ENCODE assay signal across 18 cellular contexts in the genomic region with DNA sequence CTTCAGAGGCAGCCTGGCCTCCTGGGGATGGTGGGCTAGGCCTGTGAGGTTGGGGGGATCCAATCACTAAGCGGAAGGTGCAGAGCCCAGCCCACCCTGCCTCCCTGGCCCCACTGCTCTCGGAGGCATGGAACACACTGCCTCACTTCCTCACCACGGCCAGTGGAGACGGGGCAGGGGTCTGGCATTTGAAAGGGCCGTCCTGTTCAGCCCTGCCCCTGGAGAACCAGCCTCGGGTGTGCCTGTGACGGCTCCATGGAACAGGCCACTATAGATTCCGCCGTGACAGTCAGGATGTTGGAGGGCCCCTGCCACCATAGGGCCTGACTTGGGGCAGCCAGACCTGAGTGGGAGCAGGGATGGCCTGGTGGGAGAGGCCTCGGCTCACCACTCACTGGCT.
DNase-seq lines count a peak whose midpoint lies in the region; ATAC-seq, FAIRE-seq and TF ChIP-seq lines count a peak whose summit lies in the region.
"Had no signal": no experiment of that assay in that cellular context is flagged by ENCODE, and none has a peak within 500 bp of the region (broad histone marks: within the 10 kb centered on the region; RNA-seq: fewer than 3 reads in every experiment).

No MANE protein-coding gene starts in this region.

- TF ChIP-seq CTCF in natural killer cell (IDR thresholded peaks at IDR 0.05) = no peak
- TF ChIP-seq CTCF in H1 (IDR thresholded peaks at IDR 0.05; ENCODE audit: control extremely low read depth in 1 of 3, insufficient read depth in 1 of 3, low read depth in 1 of 3, low read length in 3 of 3) = no peak
- TF ChIP-seq CTCF in nephron (IDR thresholded peaks at IDR 0.05; ENCODE audit: unreplicated experiment in 3 of 3) = no peak
- TF ChIP-seq CTCF in spleen (IDR thresholded peaks at IDR 0.05 in 8 of 11, conservative IDR thresholded peaks at IDR 0.05 in 3 of 11) = no peak

- H3K27me3 Mint-ChIP-seq in natural killer cell treated with Interleukin-12 subunit alpha and Interleukin-12 subunit beta and Interleukin-15 and Interleukin-18, amount 100 ng/mL, for 72 hours = peaks cover 2 to 7% of the 10 kb centered on the region in 2 donors
- H3K27me3 Mint-ChIP-seq in natural killer cell (ENCODE audit: low read depth in 2 of 2) = no peaks in the 10 kb centered on the region
- H3K27me3 Mint-ChIP-seq in nephron (ENCODE audit: low read depth) = peaks cover 8% of the 10 kb centered on the region
- H3K27me3 Mint-ChIP-seq in T-helper 2 cell treated with Interferon-gamma antibody and Interleukin-4, amounts not matched to agents 5 μg/mL and 100 μg/mL, for 36 hours (ENCODE audit: low read depth) = no peaks in the 10 kb centered on the region
- no peaks in the 10 kb centered on the region for H3K27me3 Mint-ChIP-seq in activated CD8-positive, alpha-beta T cell treated with anti-CD3 and anti-CD28 coated beads, Interleukin-2, amount 10 ng/mL, durations not matched to agents 7 days and 5 days (ENCODE audit: low read depth)

- H3K14ac ChIP-seq in H1 (ENCODE audit: insufficient read length) = no peak overlapping the region

- H2BK15ac ChIP-seq in H1 (ENCODE audit: low read length) = no peak overlapping the region

- no peak overlapping the region for H3K9ac ChIP-seq in H1 (replicated peaks in 1 of 4; ENCODE audit: extremely low read depth in 1 of 4, low read depth in 3 of 4, low read length in 3 of 4)

- no peak overlapping the region for H3K23ac ChIP-seq in H1 (ENCODE audit: insufficient read length)

- H2BK5ac ChIP-seq in H1 (ENCODE audit: low read depth, low read length) = no peak overlapping the region; the same call in 1 of the 2 replicates

- peak overlapping the region in 1 of 4 experiments; percentile 47; a peak in 3 of 8 replicates for H3K4me3 ChIP-seq in H1 (ENCODE audit: extremely low read depth in 1 of 4, insufficient read depth in 2 of 4, low read depth in 3 of 4, low read length in 4 of 4)
- no peak overlapping the region for H3K4me3 ChIP-seq in spleen
- H3K4me3 ChIP-seq: GM12878, SJSA1 had no signal

- no peak overlapping the region for H2BK120ac ChIP-seq in H1 (replicated peaks; ENCODE audit: low read depth, low read length)

- peaks cover 0 to 4% of the 10 kb centered on the region in 2 experiments for H4K20me1 ChIP-seq in H1 (replicated peaks in 1 of 2; ENCODE audit: control insufficient read depth in 1 of 2, insufficient read depth in 2 of 2, low read length in 2 of 2)

- no peaks in the 10 kb centered on the region for H3K36me3 Mint-ChIP-seq in natural killer cell treated with Interleukin-12 subunit alpha and Interleukin-12 subunit beta and Interleukin-15 and Interleukin-18, amount 100 ng/mL, for 72 hours
- H3K36me3 Mint-ChIP-seq in natural killer cell (no peaks in the 10 kb centered on the region), nephron (ENCODE audit: low read depth) (no peaks in the 10 kb centered on the region)
- no peaks in the 10 kb centered on the region for H3K36me3 Mint-ChIP-seq in T-helper 2 cell treated with Interferon-gamma antibody and Interleukin-4, amounts not matched to agents 5 μg/mL and 100 μg/mL, for 36 hours (ENCODE audit: low read depth)
- H3K36me3 Mint-ChIP-seq in activated CD8-positive, alpha-beta T cell treated with anti-CD3 and anti-CD28 coated beads, Interleukin-2, amount 10 ng/mL, durations not matched to agents 7 days and 5 days (ENCODE audit: low read depth) = no peaks in the 10 kb centered on the region

- H4K5ac ChIP-seq in H1 (ENCODE audit: insufficient read length, low read depth, low read length) = no peak overlapping the region

- no peak overlapping the region for H3K56ac ChIP-seq in H1 (replicated peaks; ENCODE audit: insufficient read length, low read depth, low read length)

- TF ChIP-seq POLR2A in H1 (IDR thresholded peaks at IDR 0.05; ENCODE audit: control extremely low read depth in 1 of 2, low read depth in 2 of 2, low read length in 2 of 2) (no peak), spleen (IDR thresholded peaks at IDR 0.05) (no peak)

- no peak overlapping the region for H3K27ac ChIP-seq in H1 (ENCODE audit: low read depth, low read length)
- H3K27ac ChIP-seq in spleen = no peak overlapping the region
- H3K27ac ChIP-seq: SJSA1 had no signal

- H3K4me1 ChIP-seq in H1 (replicated peaks in 1 of 4; ENCODE audit: control insufficient read depth in 3 of 4, insufficient read depth in 4 of 4, low read length in 3 of 4) (peaks cover 0 to 16% (median 12%) of the 10 kb centered on the region in 4 experiments; a peak in 6 of 7 replicates), spleen (no peaks in the 10 kb centered on the region)
- H3K4me1 ChIP-seq: SJSA1 had no signal

- no peak for TF ChIP-seq EP300 in H1 (IDR thresholded peaks at IDR 0.05; ENCODE audit: borderline replicate concordance in 1 of 2, low read depth in 2 of 2, low read length in 2 of 2)

- peaks cover 0 to 2% of the 10 kb centered on the region in 2 donors for H3K4me1 Mint-ChIP-seq in natural killer cell treated with Interleukin-12 subunit alpha and Interleukin-12 subunit beta and Interleukin-15 and Interleukin-18, amount 100 ng/mL, for 72 hours (ENCODE audit: low read depth in 2 of 2)
- H3K4me1 Mint-ChIP-seq in natural killer cell (no peaks in the 10 kb centered on the region), nephron (peaks cover 34% of the 10 kb centered on the region)
- H3K4me1 Mint-ChIP-seq in T-helper 2 cell treated with Interferon-gamma antibody and Interleukin-4, amounts not matched to agents 5 μg/mL and 100 μg/mL, for 36 hours (ENCODE audit: low read depth) = no peaks in the 10 kb centered on the region
- H3K4me1 Mint-ChIP-seq in activated CD8-positive, alpha-beta T cell treated with anti-CD3 and anti-CD28 coated beads, Interleukin-2, amount 10 ng/mL, durations not matched to agents 7 days and 5 days (ENCODE audit: low read depth) = no peaks in the 10 kb centered on the region

- H3K79me2 ChIP-seq in H1 (ENCODE audit: control insufficient read depth in 1 of 2, insufficient read depth in 2 of 2, low read length in 2 of 2) = no peaks in the 10 kb centered on the region

- H3K23me2 ChIP-seq in H1 (ENCODE audit: low read depth, low read length) = peaks cover 2% of the 10 kb centered on the region; the same call in 1 of the 2 replicates

- peak; percentile 46 for DNase-seq in natural killer cell treated with Interleukin-12 subunit alpha and Interleukin-12 subunit beta and Interleukin-15 and Interleukin-18, amount 100 ng/mL, for 72 hours (ENCODE audit: low spot score)
- DNase-seq in natural killer cell (no peak), H1 (ENCODE audit: low read depth in 1 of 2, low spot score in 2 of 2) (no peak), spleen (peak; percentile 66), CD1c-positive myeloid dendritic cell (ENCODE audit: extremely low spot score) (no peak)
- DNase-seq in T-helper 2 cell treated with Interferon-gamma antibody and Interleukin-4, amounts not matched to agents 5 μg/mL and 100 μg/mL, for 36 hours (ENCODE audit: low spot score) = no peak
- DNase-seq in activated CD8-positive, alpha-beta T cell treated with anti-CD3 and anti-CD28 coated beads, Interleukin-2, amount 10 ng/mL, durations not matched to agents 7 days and 5 days = no peak
- DNase-seq: 8988T, DMS79 treated with DMSO at 0.1 percent for 48 hours, GDM1, NCI-H1417, NCI-H2029, NCI-H748 treated with DMSO at 0.1 percent for 48 hours, PC-3 had no signal

- 0 out of 2 replicates have a peak overlapping the region, but pooled peaks have one; percentile 40 for H2AK5ac ChIP-seq in H1 (ENCODE audit: low read depth, low read length)

- intact Hi-C loops in natural killer cell (cut with micrococcal nuclease) (no loop called here), spleen (cut with DNase I; ENCODE audit: low total_unique reads) (no loop called here)

- peak overlapping the region; percentile 25; the same call in 1 of the 2 replicates for H3K18ac ChIP-seq in H1 (ENCODE audit: extremely low read depth, low read length)

- no peak for FAIRE-seq in H1 (lab: Jason Lieb, UNC)
- FAIRE-seq: GM12878, GM18507 had no signal

- TF ChIP-seq RAD21 in H1 (IDR thresholded peaks at IDR 0.05 in 1 of 2, conservative IDR thresholded peaks at IDR 0.05 in 1 of 2; ENCODE audit: low read depth in 2 of 2, low read length in 2 of 2) = no peak

- CTCF ChIA-PET in H1 (lab: Charles Lee; ENCODE audit: partially characterized antibody) = interaction anchor here (0.7 to 2.0 kb wide), 3 partner anchors 8 to 76 kb away, joined by 3 to 4 read pairs (median 4); no protein-coding TSS in a partner anchor
- CTCF ChIA-PET in activated CD8-positive, alpha-beta T cell treated with anti-CD3 and anti-CD28 coated beads, Interleukin-2, amount 10 ng/mL, durations not matched to agents 7 days and 5 days (lab: Charles Lee) = no interaction called here

- H3K79me1 ChIP-seq in H1 (ENCODE audit: low read depth, low read length) = no peaks in the 10 kb centered on the region

- H3K9me3 Mint-ChIP-seq in natural killer cell treated with Interleukin-12 subunit alpha and Interleukin-12 subunit beta and Interleukin-15 and Interleukin-18, amount 100 ng/mL, for 72 hours = no peaks in the 10 kb centered on the region
- H3K9me3 Mint-ChIP-seq in natural killer cell (no peaks in the 10 kb centered on the region), nephron (peaks cover 7% of the 10 kb centered on the region)
- H3K9me3 Mint-ChIP-seq in T-helper 2 cell treated with Interferon-gamma antibody and Interleukin-4, amounts not matched to agents 5 μg/mL and 100 μg/mL, for 36 hours = no peaks in the 10 kb centered on the region
- no peaks in the 10 kb centered on the region for H3K9me3 Mint-ChIP-seq in activated CD8-positive, alpha-beta T cell treated with anti-CD3 and anti-CD28 coated beads, Interleukin-2, amount 10 ng/mL, durations not matched to agents 7 days and 5 days (ENCODE audit: insufficient read depth)

- no peak overlapping the region for H3K27ac Mint-ChIP-seq in natural killer cell treated with Interleukin-12 subunit alpha and Interleukin-12 subunit beta and Interleukin-15 and Interleukin-18, amount 100 ng/mL, for 72 hours
- H3K27ac Mint-ChIP-seq in natural killer cell = no peak overlapping the region
- H3K27ac Mint-ChIP-seq in nephron = peak overlapping the region in 2 of 3 experiments; percentile 23 to 51
- no peak overlapping the region for H3K27ac Mint-ChIP-seq in T-helper 2 cell treated with Interferon-gamma antibody and Interleukin-4, amounts not matched to agents 5 μg/mL and 100 μg/mL, for 36 hours
- no peak overlapping the region for H3K27ac Mint-ChIP-seq in activated CD8-positive, alpha-beta T cell treated with anti-CD3 and anti-CD28 coated beads, Interleukin-2, amount 10 ng/mL, durations not matched to agents 7 days and 5 days

- H3K4ac ChIP-seq in H1 (replicated peaks; ENCODE audit: insufficient read length, low read depth, low read length) = no peak overlapping the region

- no peak overlapping the region for H3K4me3 Mint-ChIP-seq in natural killer cell treated with Interleukin-12 subunit alpha and Interleukin-12 subunit beta and Interleukin-15 and Interleukin-18, amount 100 ng/mL, for 72 hours
- H3K4me3 Mint-ChIP-seq in natural killer cell (no peak overlapping the region), nephron (no peak overlapping the region)
- no peak overlapping the region for H3K4me3 Mint-ChIP-seq in T-helper 2 cell treated with Interferon-gamma antibody and Interleukin-4, amounts not matched to agents 5 μg/mL and 100 μg/mL, for 36 hours
- H3K4me3 Mint-ChIP-seq in activated CD8-positive, alpha-beta T cell treated with anti-CD3 and anti-CD28 coated beads, Interleukin-2, amount 10 ng/mL, durations not matched to agents 7 days and 5 days = no peak overlapping the region

- POLR2A ChIA-PET in H1 (lab: Charles Lee; ENCODE audit: partially characterized antibody) = no interaction called here
- POLR2A ChIA-PET in activated CD8-positive, alpha-beta T cell treated with anti-CD3 and anti-CD28 coated beads, Interleukin-2, amount 10 ng/mL, durations not matched to agents 7 days and 5 days (lab: Charles Lee) = no interaction called here

- peak in 1 of 2 donors; percentile 7 for ATAC-seq in natural killer cell treated with Interleukin-12 subunit alpha and Interleukin-12 subunit beta and Interleukin-15 and Interleukin-18, amount 100 ng/mL, for 72 hours
- no peak for ATAC-seq in natural killer cell
- no peak for ATAC-seq in activated CD8-positive, alpha-beta T cell treated with anti-CD3 and anti-CD28 coated beads, Interleukin-2, amount 10 ng/mL, durations not matched to agents 7 days and 5 days
- ATAC-seq: GM12878, PC-3 had no signal

- H3K9me3 ChIP-seq in H1 (ENCODE audit: insufficient read depth in 2 of 2, low read depth in 1 of 2, low read length in 1 of 2) (peaks cover 5 to 9% of the 10 kb centered on the region in 2 experiments; a peak in 1 of 4 replicates), spleen (no peaks in the 10 kb centered on the region)
- H3K9me3 ChIP-seq: SJSA1 had no signal

- H3K36me3 ChIP-seq in H1 (ENCODE audit: control insufficient read depth in 2 of 4, insufficient read depth in 4 of 4, low read length in 3 of 4) (no peaks in the 10 kb centered on the region), spleen (no peaks in the 10 kb centered on the region)
- H3K36me3 ChIP-seq: SJSA1 had no signal

- H2BK20ac ChIP-seq in H1 (ENCODE audit: low read length) = no peak overlapping the region

- no peak overlapping the region; the same call in 1 of the 2 replicates for H4K8ac ChIP-seq in H1 (ENCODE audit: extremely low read depth, insufficient read depth, low read length)

- H4K91ac ChIP-seq in H1 (replicated peaks; ENCODE audit: insufficient read length, low read length) = peak overlapping the region; percentile 2

- no peak overlapping the region for H2AFZ ChIP-seq in H1 (ENCODE audit: low read length)

- H3K4me2 ChIP-seq in H1 (ENCODE audit: insufficient read depth in 1 of 2, low read depth in 2 of 2, low read length in 2 of 2) = peak overlapping the region; percentile 18 to 59

- 63% methylated on average over 10 of the region's 10 CpGs; no CpG with 5 or more reads in 1 of the 2 experiments for WGBS in H1 (ENCODE audit: extremely low coverage in 1 of 2, insufficient coverage in 1 of 2, insufficient read length in 1 of 2, insufficient replicate concordance in 2 of 2, low coverage in 1 of 2, low lambda C conversion rate in 2 of 2, missing lambda C conversion rate in 1 of 2), 2 experiments
- WGBS in spleen, 5 donors = 68 to 79% (median 76%) methylated on average over 2 to 10 of the region's 10 CpGs

- peak overlapping the region; percentile 84; the same call in 1 of the 2 replicates for H2BK12ac ChIP-seq in H1 (ENCODE audit: low read depth, low read length)

- H3K27me3 ChIP-seq in H1 (replicated peaks in 1 of 4; ENCODE audit: control insufficient read depth in 3 of 4, extremely low read depth in 1 of 4, insufficient read depth in 3 of 4, low read length in 3 of 4) = peaks cover 0 to 5% (median 2%) of the 10 kb centered on the region in 4 experiments; a peak in 5 of 7 replicates
- H3K27me3 ChIP-seq in spleen (replicated peaks in 1 of 7) = peaks cover 0 to 5% (median 0%) of the 10 kb centered on the region in 7 donors
- H3K27me3 ChIP-seq: SJSA1 had no signal

Comparison
In these comparisons a context has a peak if more than half of its experiments do, and no peak if none do; other contexts are left out.
1. DNase-seq: peak in natural killer cell treated with Interleukin-12 subunit alpha and Interleukin-12 subunit beta and Interleukin-15 and Interleukin-18, amount 100 ng/mL, for 72 hours (single experiment) and spleen (single experiment); none in natural killer cell (single experiment), H1 (0 of 2), T-helper 2 cell treated with Interferon-gamma antibody and Interleukin-4, amounts not matched to agents 5 μg/mL and 100 μg/mL, for 36 hours (single experiment), activated CD8-positive, alpha-beta T cell treated with anti-CD3 and anti-CD28 coated beads, Interleukin-2, amount 10 ng/mL, durations not matched to agents 7 days and 5 days (single experiment) and CD1c-positive myeloid dendritic cell (single experiment).
2. H3K27ac Mint-ChIP-seq: peak in nephron (2 of 3); none in natural killer cell treated with Interleukin-12 subunit alpha and Interleukin-12 subunit beta and Interleukin-15 and Interleukin-18, amount 100 ng/mL, for 72 hours (0 of 2), natural killer cell (0 of 2), T-helper 2 cell treated with Interferon-gamma antibody and Interleukin-4, amounts not matched to agents 5 μg/mL and 100 μg/mL, for 36 hours (single experiment) and activated CD8-positive, alpha-beta T cell treated with anti-CD3 and anti-CD28 coated beads, Interleukin-2, amount 10 ng/mL, durations not matched to agents 7 days and 5 days (single experiment).